Comparison of ENCODE assay signal across 1 cellular context in genomic region chr2:71453404-71454220, GRCh38.
A peak's percentile ranks its signal among the peaks of the same experiment; 100 is the strongest.
TF ChIP-seq lines count a peak whose summit lies in the region.

TSS of gene DYSF (plus strand) at chr2:71453561.

TF ChIP-seq in H1, 55 proteins besides CTCF, POLR2A, EP300 and RAD21 (continued from another document):
- peak; percentile 65 for TF ChIP-seq EZH2 (IDR thresholded peaks at IDR 0.05; ENCODE audit: low read depth, low read length, severe bottlenecking)
- TF ChIP-seq E2F6 (IDR thresholded peaks at IDR 0.05), result peak; percentile 80
- TF ChIP-seq SUZ12 (IDR thresholded peaks at IDR 0.05; ENCODE audit: low read length), result peak; percentile 52
- peak; percentile 47; the same call in 1 of the 2 replicates for TF ChIP-seq MAFK (IDR thresholded peaks at IDR 0.05; ENCODE audit: low read depth, low read length)
- TF ChIP-seq TCF12 (IDR thresholded peaks at IDR 0.05; ENCODE audit: low read depth, low read length), result 0 out of 2 replicates have a peak, but pooled peaks have one; percentile 6
- no peak for TF ChIP-seq TEAD4 (IDR thresholded peaks at IDR 0.05; ENCODE audit: low read depth, low read length)
